ENCODE assay signal across 28 cellular contexts in genomic region chr3:121752772-121753171, GRCh38.
"Had no signal": no experiment of that assay in that cellular context is flagged by ENCODE, and none has a peak within 500 bp of the region (broad histone marks: within the 10 kb centered on the region; RNA-seq: fewer than 3 reads in every experiment).

No MANE protein-coding gene starts in this region.

- H3K4me2 ChIP-seq: neural progenitor cell, smooth muscle cell had no signal

- DNase-seq: naive thymus-derived CD4-positive, alpha-beta T cell; natural killer cell; occipital lobe; ovary; posterior cingulate gyrus; psoas muscle; right cardiac atrium; spleen; stimulated activated CD4-positive, alpha-beta T cell treated with anti-CD3 and anti-CD28 coated beads, Interleukin-12 subunit alpha, Interleukin-12 subunit beta, amount 100 ng/mL, for 4 hours; stimulated activated CD4-positive, alpha-beta T cell treated with anti-CD3 and anti-CD28 coated beads, Interleukin-1b, Interleukin-23, amount 100 ng/mL, for 48 hours; stimulated activated CD4-positive, alpha-beta T cell treated with anti-CD3 and anti-CD28 coated beads, Interleukin-4, amount 100 ng/mL, for 1 hour; stimulated activated CD4-positive, alpha-beta T cell treated with anti-CD3 and anti-CD28 coated beads, Interleukin-4, amount 100 ng/mL, for 4 hours; stimulated activated CD8-positive, alpha-beta memory T cell treated with anti-CD3 and anti-CD28 coated beads, Interleukin-4, amount 100 ng/mL, for 48 hours; stimulated activated naive CD4-positive, alpha-beta T cell; stimulated activated naive CD8-positive, alpha-beta T cell treated with anti-CD3 and anti-CD28 coated beads, Interleukin-15, Interleukin-2, amounts not matched to agents 100 U/mL and 50 U/mL, for 24 hours; stomach; thyroid gland; upper lobe of left lung had no signal

- H3K9ac ChIP-seq: neural progenitor cell, parathyroid adenoma had no signal

- H3K36me3 ChIP-seq: neural progenitor cell, ovary, spleen, stomach, thoracic aorta, thyroid gland, tibial nerve, upper lobe of left lung, vagina had no signal

- H3K27me3 ChIP-seq: ovary, spleen, stomach, thyroid gland, tibial nerve, upper lobe of left lung, vagina had no signal

- H3K4me3 ChIP-seq: neural progenitor cell, ovary, psoas muscle, skin epidermis, smooth muscle cell, spleen, stomach, thoracic aorta, thyroid gland, tibial nerve, upper lobe of left lung, vagina had no signal

- H2AFZ ChIP-seq: neural progenitor cell, parathyroid adenoma had no signal

- FAIRE-seq: urothelium cell line had no signal

- H3K9me3 ChIP-seq: ovary, psoas muscle, spleen, stomach, thoracic aorta, thyroid gland, tibial nerve, upper lobe of left lung, vagina had no signal

- H3K27ac ChIP-seq: neural progenitor cell, ovary, parathyroid adenoma, psoas muscle, skin epidermis, spleen, stomach, thoracic aorta, thyroid gland, tibial nerve, upper lobe of left lung, vagina had no signal

- ATAC-seq: naive thymus-derived CD4-positive, alpha-beta T cell; natural killer cell; psoas muscle; right cardiac atrium; sciatic nerve; stimulated activated memory B cell treated with anti-CD40 and anti-IgM and Interleukin-4, amounts not matched to agents 10 μg/mL and 1 μg/mL and 100 μg/mL, for 72 hours; stimulated activated naive CD8-positive, alpha-beta T cell treated with anti-CD3 and anti-CD28 coated beads, Interleukin-15, Interleukin-2, amounts not matched to agents 100 U/mL and 50 U/mL, for 24 hours had no signal
